ENCODE assay signal across 22 cellular contexts in genomic region chr3:139105154-139105702, GRCh38.
"Had no signal": no experiment of that assay in that cellular context is flagged by ENCODE, and none has a peak within 500 bp of the region (broad histone marks: within the 10 kb centered on the region; RNA-seq: fewer than 3 reads in every experiment).

No MANE protein-coding gene starts in this region.

- H3K36me3 Mint-ChIP-seq: activated CD8-positive, alpha-beta memory T cell treated with anti-CD3 and anti-CD28 coated beads, Interleukin-2, amount 10 ng/mL, durations not matched to agents 7 days and 5 days; activated naive CD4-positive, alpha-beta T cell treated with anti-CD3 and anti-CD28 coated beads, Interleukin-2, amount 50 U/mL, for 72 hours; naive B cell had no signal

- H3K4me3 ChIP-seq: gastroesophageal sphincter, lung, prostate gland, spleen, tibial nerve had no signal

- H3K9me3 Mint-ChIP-seq: activated CD4-positive, alpha-beta memory T cell treated with anti-CD3 and anti-CD28 coated beads, Interleukin-2, amount 10 ng/mL, durations not matched to agents 7 days and 5 days; activated naive CD4-positive, alpha-beta T cell treated with anti-CD3 and anti-CD28 coated beads, Interleukin-2, amount 50 U/mL, for 72 hours; activated T-helper 17 cell treated with anti-CD3 and anti-CD28 coated beads, Interleukin-2, amount 50 U/mL, for 72 hours; effector memory CD8-positive, alpha-beta T cell; neural crest cell had no signal

- H3K4me1 Mint-ChIP-seq: activated T-helper 17 cell treated with anti-CD3 and anti-CD28 coated beads, Interleukin-2, amount 50 U/mL, for 72 hours; naive B cell; neural crest cell had no signal

- DNase-seq: activated CD4-positive, alpha-beta T cell treated with anti-CD3 and anti-CD28 coated beads for 4 hours; activated CD4-positive, CD25-positive, alpha-beta regulatory T cell; activated CD8-positive, alpha-beta memory T cell treated with anti-CD3 and anti-CD28 coated beads, Interleukin-2, amount 10 ng/mL, durations not matched to agents 7 days and 5 days; aorta; brain microvascular endothelial cell; central memory CD4-positive, alpha-beta T cell; effector memory CD8-positive, alpha-beta T cell; left colon; naive B cell; spleen; stimulated activated CD4-positive, alpha-beta T cell treated with anti-CD3 and anti-CD28 coated beads, Interleukin-4, amount 100 ng/mL, for 24 hours; stimulated activated naive CD4-positive, alpha-beta T cell treated with Interleukin-2 at 50 U/mL for 16 hours; SW 1271; T-helper 17 cell had no signal

- H3K36me3 ChIP-seq: brain microvascular endothelial cell, gastroesophageal sphincter, prostate gland, spleen, tibial nerve had no signal

- H3K27me3 Mint-ChIP-seq: activated CD4-positive, alpha-beta memory T cell treated with anti-CD3 and anti-CD28 coated beads, Interleukin-2, amount 10 ng/mL, durations not matched to agents 7 days and 5 days had no signal

- H3K9me3 ChIP-seq: gastroesophageal sphincter, prostate gland, spleen, tibial nerve had no signal

- H3K27ac ChIP-seq: brain microvascular endothelial cell, gastroesophageal sphincter, prostate gland, spleen, tibial nerve had no signal

- ATAC-seq: activated CD8-positive, alpha-beta memory T cell treated with anti-CD3 and anti-CD28 coated beads, Interleukin-2, amount 10 ng/mL, durations not matched to agents 7 days and 5 days; activated naive CD4-positive, alpha-beta T cell treated with anti-CD3 and anti-CD28 coated beads, Interleukin-2, amount 50 U/mL, for 72 hours; activated T-helper 17 cell treated with anti-CD3 and anti-CD28 coated beads, Interleukin-2, amount 50 U/mL, for 72 hours; effector memory CD8-positive, alpha-beta T cell; gastroesophageal sphincter; left colon; T-helper 17 cell had no signal

- H3K4me3 Mint-ChIP-seq: activated CD4-positive, alpha-beta memory T cell treated with anti-CD3 and anti-CD28 coated beads, Interleukin-2, amount 10 ng/mL, durations not matched to agents 7 days and 5 days; activated CD8-positive, alpha-beta memory T cell treated with anti-CD3 and anti-CD28 coated beads, Interleukin-2, amount 10 ng/mL, durations not matched to agents 7 days and 5 days; activated T-helper 17 cell treated with anti-CD3 and anti-CD28 coated beads, Interleukin-2, amount 50 U/mL, for 72 hours; effector memory CD8-positive, alpha-beta T cell; naive B cell; neural crest cell; T-helper 17 cell had no signal

- H3K27me3 ChIP-seq: brain microvascular endothelial cell, tibial nerve had no signal

- H3K27ac Mint-ChIP-seq: activated CD4-positive, alpha-beta memory T cell treated with anti-CD3 and anti-CD28 coated beads, Interleukin-2, amount 10 ng/mL, durations not matched to agents 7 days and 5 days; activated CD8-positive, alpha-beta memory T cell treated with anti-CD3 and anti-CD28 coated beads, Interleukin-2, amount 10 ng/mL, durations not matched to agents 7 days and 5 days; activated naive CD4-positive, alpha-beta T cell treated with anti-CD3 and anti-CD28 coated beads, Interleukin-2, amount 50 U/mL, for 72 hours; activated T-helper 17 cell treated with anti-CD3 and anti-CD28 coated beads, Interleukin-2, amount 50 U/mL, for 72 hours; effector memory CD8-positive, alpha-beta T cell; T-helper 17 cell had no signal

- H3K4me1 ChIP-seq: gastroesophageal sphincter, prostate gland, spleen, tibial nerve had no signal
